Comparison of ENCODE assay signal across 10 cellular contexts in the genomic region with DNA sequence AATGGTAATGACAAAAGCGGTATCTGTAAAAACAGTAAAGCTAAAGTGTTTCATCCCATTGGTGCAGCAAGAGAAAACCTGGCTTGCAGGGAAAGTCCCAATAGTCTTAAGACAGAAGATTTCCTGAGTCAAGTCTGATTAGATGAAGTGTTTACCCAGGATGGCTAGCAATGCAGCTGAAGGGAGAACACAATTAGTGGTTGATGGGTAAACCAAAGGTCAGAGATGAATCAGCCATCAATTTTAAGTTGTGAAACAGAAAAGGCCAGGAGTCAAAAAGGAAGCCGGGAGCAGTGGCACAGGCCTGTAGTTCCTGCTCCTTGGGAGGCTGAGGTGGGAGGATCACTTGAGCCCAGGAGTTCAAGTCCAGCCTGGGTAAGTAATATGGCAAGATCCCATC. TPM values are rescaled to one million over a fixed set of nuclear protein-coding genes. Genes with fewer than 3 reads are reported as not detected.
DNase-seq lines count a peak whose midpoint lies in the region; ATAC-seq and TF ChIP-seq lines count a peak whose summit lies in the region.
"Had no signal": no experiment of that assay in that cellular context is flagged by ENCODE, and none has a peak within 500 bp of the region (broad histone marks: within the 10 kb centered on the region; RNA-seq: fewer than 3 reads in every experiment).

No MANE protein-coding gene starts in this region.

- WGBS in GM23248 (ENCODE audit: low coverage in 1 of 2, low lambda C conversion rate in 2 of 2, missing lambda C conversion rate in 2 of 2), 2 experiments: 48 to 50% methylated on average over 2 of the region's 2 CpGs

- H2AFZ ChIP-seq in GM23248: no peak overlapping the region
- H2AFZ ChIP-seq: GM23338 had no signal

- H3K9me2 ChIP-seq in GM23248 (ENCODE audit: insufficient read depth): no peaks in the 10 kb centered on the region

- no peak overlapping the region for H3K9ac ChIP-seq in GM23248
- H3K9ac ChIP-seq: BLaER1 had no signal

- H3K9me3 ChIP-seq in GM23248 (ENCODE audit: low read depth) (no peaks in the 10 kb centered on the region), RWPE2 (ENCODE audit: severe bottlenecking) (peaks cover under 1% of the 10 kb centered on the region)

- TF ChIP-seq CTCF in AG04449 (IDR thresholded peaks at IDR 0.05; ENCODE audit: insufficient read depth, low read length, missing control alignments): no peak
- no peak for TF ChIP-seq CTCF in RWPE2 (IDR thresholded peaks at IDR 0.05; ENCODE audit: poor library complexity, severe bottlenecking)

- in situ Hi-C loops in GM23248 (cut with MboI): no loop called here

- DNase-seq in AG04449 (ENCODE audit: low read depth, low spot score) (peak; percentile 58), GM23248 (peak; percentile 84), RWPE2 (ENCODE audit: low spot score) (no peak), foreskin melanocyte (peak; percentile 35), LoVo (ENCODE audit: low spot score) (no peak), NCI-H2029 treated with DMSO at 0.1 percent for 48 hours (lab: John Stamatoyannopoulos, UW) (no peak), DMS 273 (lab: John Stamatoyannopoulos, UW; ENCODE audit: unreplicated experiment) (no peak)
- DNase-seq in activated CD8-positive, alpha-beta memory T cell treated with anti-CD3 and anti-CD28 coated beads for 24 hours: no peak

- CTCF ChIA-PET in AG04449 (lab: Yijun Ruan, JAX): no interaction called here

- H3F3A ChIP-seq in GM23248 (ENCODE audit: insufficient read depth): peaks cover 45% of the 10 kb centered on the region

- no peaks in the 10 kb centered on the region for H3K27me3 ChIP-seq in GM23248 (replicated peaks; ENCODE audit: insufficient read depth)
- H3K27me3 ChIP-seq in RWPE2 (ENCODE audit: insufficient read depth, poor library complexity, severe bottlenecking): no peaks in the 10 kb centered on the region
- H3K27me3 ChIP-seq: BLaER1 had no signal

- H3K27ac ChIP-seq in GM23248: peak overlapping the region; percentile 48
- H3K27ac ChIP-seq in RWPE2 (ENCODE audit: poor library complexity, severe bottlenecking): no peak overlapping the region
- H3K27ac ChIP-seq: BLaER1 had no signal

- POLR2A ChIA-PET in AG04449 (lab: Yijun Ruan, JAX): no interaction called here

- no peaks in the 10 kb centered on the region for H4K20me1 ChIP-seq in GM23248 (ENCODE audit: insufficient read depth)
- H4K20me1 ChIP-seq: BLaER1 had no signal

- no peak overlapping the region for H3K4me2 ChIP-seq in GM23248 (ENCODE audit: unreplicated experiment)
- H3K4me2 ChIP-seq: BLaER1, GM23338 had no signal

- H3K4me3 ChIP-seq in AG04449 (ENCODE audit: low read depth, low read length) (no peak overlapping the region), GM23248 (no peak overlapping the region), RWPE2 (ENCODE audit: severe bottlenecking) (no peak overlapping the region)
- H3K4me3 ChIP-seq: BLaER1, GM23338 had no signal

- ATAC-seq in RWPE2 (ENCODE audit: low read depth): peak; percentile 84
- ATAC-seq: GM23338 had no signal

- peaks cover 22% of the 10 kb centered on the region for H3K4me1 ChIP-seq in GM23248 (ENCODE audit: insufficient read depth)
- H3K4me1 ChIP-seq in RWPE2 (ENCODE audit: insufficient read depth, poor library complexity, severe bottlenecking): peaks cover 3% of the 10 kb centered on the region
- H3K4me1 ChIP-seq: BLaER1 had no signal

- peaks cover 60% of the 10 kb centered on the region for H3K79me2 ChIP-seq in GM23248 (ENCODE audit: insufficient read depth)

- H3K36me3 ChIP-seq in GM23248 (ENCODE audit: low read depth): peaks cover 86% of the 10 kb centered on the region
- H3K36me3 ChIP-seq in RWPE2 (ENCODE audit: low read depth): peaks cover 84% of the 10 kb centered on the region

RNA-seq across cellular contexts. Expression of gene SEC23A, which starts 52.6 kb away (rescaled TPM):
- total RNA-seq in GM23248 (2014; rRNA removed; shearing (Covaris generic)): 246 and 295 TPM in 2 replicates
- 191 and 192 TPM in 2 replicates for polyA plus RNA-seq in GM23248 (2016; fragmentation: Nextera tagmentation; extraction: Ambion mirVana)

Comparison
In these comparisons a context has a peak if more than half of its experiments do, and no peak if none do; other contexts are left out.
1. DNase-seq: peak in AG04449 (single experiment), GM23248 (single experiment) and foreskin melanocyte (single experiment); none in RWPE2 (single experiment), LoVo (single experiment), NCI-H2029 treated with DMSO at 0.1 percent for 48 hours (single experiment), DMS 273 (single experiment) and activated CD8-positive, alpha-beta memory T cell treated with anti-CD3 and anti-CD28 coated beads for 24 hours (single experiment).